8 cellular contexts compared by ENCODE assay signal in genomic region chr16:89918453-89919347, GRCh38.
DNase-seq lines count a peak whose midpoint lies in the region; ATAC-seq and TF ChIP-seq lines count a peak whose summit lies in the region.

Gene MC1R, plus strand, starts transcription at chr16:89918862. Its CDS starts 397 bp downstream, at chr16:89919259.

- peaks cover 52% of the 10 kb centered on the region for H3K4me1 ChIP-seq in DOHH2 (ENCODE audit: control insufficient read depth, low read length)

- no peaks in the 10 kb centered on the region for H3K9me3 ChIP-seq in DOHH2 (ENCODE audit: control insufficient read depth, insufficient read depth, low read length)

- no peak for DNase-seq in T-helper 2 cell treated with Interferon-gamma antibody and Interleukin-4, amounts not matched to agents 5 μg/mL and 100 μg/mL, for 36 hours (ENCODE audit: low spot score)
- DNase-seq in epidermal melanocyte (ENCODE audit: insufficient read length, low spot score) (peak; percentile 74), midbrain (lab: John Stamatoyannopoulos, UW) (no peak)
- no peak for DNase-seq in activated effector memory CD4-positive, alpha-beta T cell treated with Interleukin-2 at 50 U/mL for 16 hours
- DNase-seq in activated CD4-positive, alpha-beta T cell treated with anti-CD3 and anti-CD28 coated beads for 1 hour = no peak

- TF ChIP-seq CTCF in DOHH2 (IDR thresholded peaks at IDR 0.05; ENCODE audit: low read depth, low read length, poor library complexity, severe bottlenecking) (peak; percentile 76), nephron (IDR thresholded peaks at IDR 0.05; ENCODE audit: unreplicated experiment in 3 of 3) (peak; percentile 36 to 53 (median 45))

- H3K9me3 Mint-ChIP-seq in T-helper 2 cell treated with Interferon-gamma antibody and Interleukin-4, amounts not matched to agents 5 μg/mL and 100 μg/mL, for 36 hours = no peaks in the 10 kb centered on the region
- H3K9me3 Mint-ChIP-seq in nephron = no peaks in the 10 kb centered on the region

- H3K27ac Mint-ChIP-seq in T-helper 2 cell treated with Interferon-gamma antibody and Interleukin-4, amounts not matched to agents 5 μg/mL and 100 μg/mL, for 36 hours = peak within 1 kb of the TSS; percentile 84
- no peak within 1 kb of the TSS for H3K27ac Mint-ChIP-seq in nephron

- no peaks in the 10 kb centered on the region for H3K27me3 ChIP-seq in DOHH2 (ENCODE audit: control insufficient read depth, low read length)

- peaks cover 10% of the 10 kb centered on the region for H3K36me3 Mint-ChIP-seq in T-helper 2 cell treated with Interferon-gamma antibody and Interleukin-4, amounts not matched to agents 5 μg/mL and 100 μg/mL, for 36 hours (ENCODE audit: low read depth)
- peaks cover 4% of the 10 kb centered on the region for H3K36me3 Mint-ChIP-seq in nephron (ENCODE audit: low read depth)

- H3K4me3 Mint-ChIP-seq in T-helper 2 cell treated with Interferon-gamma antibody and Interleukin-4, amounts not matched to agents 5 μg/mL and 100 μg/mL, for 36 hours = peak within 1 kb of the TSS; percentile 79
- peak within 1 kb of the TSS; percentile 69 to 73 (median 73) for H3K4me3 Mint-ChIP-seq in nephron

- peaks cover 25% of the 10 kb centered on the region for H3K4me1 Mint-ChIP-seq in T-helper 2 cell treated with Interferon-gamma antibody and Interleukin-4, amounts not matched to agents 5 μg/mL and 100 μg/mL, for 36 hours (ENCODE audit: low read depth)
- peaks cover 10% of the 10 kb centered on the region for H3K4me1 Mint-ChIP-seq in nephron

- peaks cover 7% of the 10 kb centered on the region for H3K36me3 ChIP-seq in DOHH2 (ENCODE audit: control insufficient read depth, low read length)

- peak within 1 kb of the TSS; percentile 72 for H3K27ac ChIP-seq in DOHH2 (ENCODE audit: low read depth, low read length)

- peak within 1 kb of the TSS; percentile 76 for H3K4me2 ChIP-seq in DOHH2 (ENCODE audit: low read length)

- ATAC-seq in HG02642 (IDR thresholded peaks at IDR 0.05; ENCODE audit: poor library complexity, unreplicated experiment) = peak; percentile 20

- H3K27me3 Mint-ChIP-seq in T-helper 2 cell treated with Interferon-gamma antibody and Interleukin-4, amounts not matched to agents 5 μg/mL and 100 μg/mL, for 36 hours (ENCODE audit: low read depth) = peaks cover 24% of the 10 kb centered on the region
- peaks cover 36% of the 10 kb centered on the region for H3K27me3 Mint-ChIP-seq in nephron (ENCODE audit: low read depth)

- H3F3A ChIP-seq in DOHH2 (ENCODE audit: control insufficient read depth, insufficient read depth) = peaks cover 14% of the 10 kb centered on the region

- H3K79me2 ChIP-seq in DOHH2 (ENCODE audit: control insufficient read depth, low read length) = peaks cover 15% of the 10 kb centered on the region

- H3K4me3 ChIP-seq in DOHH2 (ENCODE audit: low read length) = peak within 1 kb of the TSS; percentile 66

- no peaks in the 10 kb centered on the region for H3K9me2 ChIP-seq in DOHH2 (replicated peaks; ENCODE audit: control insufficient read depth, low read length)

- no peaks in the 10 kb centered on the region for H4K20me1 ChIP-seq in DOHH2 (ENCODE audit: control insufficient read depth, insufficient read depth, low read depth, low read length)
